8 cellular contexts compared by ENCODE assay signal in the genomic region with DNA sequence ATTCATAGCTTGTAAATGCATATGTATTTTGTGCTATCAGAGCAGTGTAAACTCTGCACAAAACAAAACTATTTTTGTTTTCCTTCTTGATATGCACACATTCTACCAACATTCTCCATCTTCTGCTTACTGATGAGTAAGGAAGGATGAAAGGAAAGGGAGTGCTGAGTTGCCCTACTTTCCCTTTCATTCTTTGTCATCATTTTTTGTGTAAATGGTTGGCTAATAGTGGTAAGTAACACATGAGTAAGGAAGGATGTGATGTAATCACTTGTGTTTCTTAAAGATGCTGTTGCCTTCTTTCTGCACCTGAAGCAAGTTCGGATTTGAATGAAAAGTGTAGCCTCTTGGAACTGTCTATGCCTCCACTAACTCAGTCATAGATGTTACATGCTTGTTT. TPM values are rescaled to one million over a fixed set of nuclear protein-coding genes. Genes with fewer than 3 reads are reported as not detected.
DNase-seq lines count a peak whose midpoint lies in the region; ATAC-seq and TF ChIP-seq lines count a peak whose summit lies in the region.

No MANE protein-coding gene starts in this region.

- no peak overlapping the region for H3K4me3 ChIP-seq in choroid plexus epithelial cell (ENCODE audit: low read depth, low read length)

- peak; percentile 24 for DNase-seq in AG20443 (ENCODE audit: low spot score)
- peak; percentile 11 to 27 for DNase-seq in Kasumi-1 (lab: John Stamatoyannopoulos, UW)
- DNase-seq in choroid plexus epithelial cell (ENCODE audit: low read depth) = peak; percentile 83
- no peak for DNase-seq in mesenteric fat pad (ENCODE audit: low spot score)
- DNase-seq in stimulated activated CD4-positive, alpha-beta T cell treated with anti-CD3 and anti-CD28 coated beads, Interleukin-15, amount 100 ng/mL, for 24 hours = no peak

- TF ChIP-seq CTCF in choroid plexus epithelial cell (conservative IDR thresholded peaks at IDR 0.05; ENCODE audit: low read depth, low read length) = no peak

- ATAC-seq in GM19395 (IDR thresholded peaks at IDR 0.05; ENCODE audit: unreplicated experiment) = peak; percentile 39
- no peak for ATAC-seq in HG02623 (IDR thresholded peaks at IDR 0.05; ENCODE audit: unreplicated experiment)
- no peak for ATAC-seq in HG03520 (IDR thresholded peaks at IDR 0.05; ENCODE audit: unreplicated experiment)

RNA-seq across cellular contexts. Expression of a gene that starts 4.6 kb away (rescaled TPM):
- total RNA-seq in mesenteric fat pad = 63.7 TPM

Comparison
In these comparisons a context has a peak if more than half of its experiments do, and no peak if none do; other contexts are left out.
1. DNase-seq: peak in AG20443 (single experiment), Kasumi-1 (2 of 2) and choroid plexus epithelial cell (single experiment); none in mesenteric fat pad (single experiment) and stimulated activated CD4-positive, alpha-beta T cell treated with anti-CD3 and anti-CD28 coated beads, Interleukin-15, amount 100 ng/mL, for 24 hours (single experiment).